Comparison of ENCODE assay signal across 5 cellular contexts in genomic region chr11:38612701-38613100, GRCh38.
"Had no signal": no experiment of that assay in that cellular context is flagged by ENCODE, and none has a peak within 500 bp of the region (broad histone marks: within the 10 kb centered on the region; RNA-seq: fewer than 3 reads in every experiment).

No MANE protein-coding gene starts in this region.

- H3K27ac Mint-ChIP-seq: H9 had no signal

- H3K27ac ChIP-seq: GM23248 had no signal

- H3K4me3 Mint-ChIP-seq: H9 had no signal

- H3K4me1 Mint-ChIP-seq: H9 had no signal

- H3K9ac ChIP-seq: GM23248 had no signal

- DNase-seq: GM23248, H9, HCEC 1CT, IMR-90, KBM-7 had no signal

- H3K4me3 ChIP-seq: GM23248 had no signal

- H2AFZ ChIP-seq: GM23248 had no signal
